14 cellular contexts compared by ENCODE assay signal in genomic region chr3:117589454-117589853, GRCh38.
DNase-seq lines count a peak whose midpoint lies in the region; ATAC-seq, FAIRE-seq and TF ChIP-seq lines count a peak whose summit lies in the region.
"Had no signal": no experiment of that assay in that cellular context is flagged by ENCODE, and none has a peak within 500 bp of the region (broad histone marks: within the 10 kb centered on the region; RNA-seq: fewer than 3 reads in every experiment).

No MANE protein-coding gene starts in this region.

- H3K4me3 Mint-ChIP-seq in CD14-positive monocyte: no peak overlapping the region
- H3K4me3 Mint-ChIP-seq: activated T-helper 1 cell treated with anti-CD3 and anti-CD28 coated beads, Interleukin-12 subunit alpha, Interleukin-12 subunit beta, Interleukin-2, Interleukin-4 antibody, amounts not matched to agents 30 ng/mL and 10 ng/mL and 1 ng/mL, durations not matched to agents 14 hours and 24 hours and 36 hours; IgD-negative memory B cell had no signal

- H3F3A ChIP-seq in smooth muscle cell (ENCODE audit: low read depth): peaks cover 5% of the 10 kb centered on the region

- TF ChIP-seq CTCF in bronchial epithelial cell (IDR thresholded peaks at IDR 0.05; ENCODE audit: insufficient read depth, low read length, severe bottlenecking) (no peak), smooth muscle cell (IDR thresholded peaks at IDR 0.05; ENCODE audit: borderline replicate concordance, insufficient read depth, poor library complexity, severe bottlenecking) (no peak), CD14-positive monocyte (IDR thresholded peaks at IDR 0.05) (no peak)

- peak overlapping the region; percentile 27 for H3K4me2 ChIP-seq in smooth muscle cell

- H3K27me3 ChIP-seq in bronchial epithelial cell (ENCODE audit: control insufficient read depth, insufficient read depth, low read length) (no peaks in the 10 kb centered on the region), smooth muscle cell (ENCODE audit: low read depth) (no peaks in the 10 kb centered on the region)

- no peak overlapping the region for H3K27ac ChIP-seq in smooth muscle cell (ENCODE audit: low read depth)

- no peaks in the 10 kb centered on the region for H3K79me2 ChIP-seq in smooth muscle cell (ENCODE audit: low read depth)

- ATAC-seq in HG02981 (IDR thresholded peaks at IDR 0.05; ENCODE audit: unreplicated experiment): no peak
- ATAC-seq: HCT116 had no signal

- no peaks in the 10 kb centered on the region for H3K36me3 Mint-ChIP-seq in CD14-positive monocyte
- H3K36me3 Mint-ChIP-seq: IgD-negative memory B cell had no signal

- H3K4me3 ChIP-seq in bronchial epithelial cell (ENCODE audit: low read depth, low read length): no peak overlapping the region
- H3K4me3 ChIP-seq in smooth muscle cell: no peak overlapping the region
- H3K4me3 ChIP-seq: lung had no signal

- WGBS in smooth muscle cell (ENCODE audit: low lambda C conversion rate): 79% methylated on average over 2 of the region's 2 CpGs

- no peaks in the 10 kb centered on the region for H4K20me1 ChIP-seq in smooth muscle cell (ENCODE audit: low read depth)

- H3K27ac Mint-ChIP-seq in CD14-positive monocyte: no peak overlapping the region
- H3K27ac Mint-ChIP-seq: activated T-helper 1 cell treated with anti-CD3 and anti-CD28 coated beads, Interleukin-12 subunit alpha, Interleukin-12 subunit beta, Interleukin-2, Interleukin-4 antibody, amounts not matched to agents 30 ng/mL and 10 ng/mL and 1 ng/mL, durations not matched to agents 14 hours and 24 hours and 36 hours; IgD-negative memory B cell had no signal

- no peak overlapping the region for H3K9ac ChIP-seq in smooth muscle cell (ENCODE audit: low read depth)

- H3K4me1 ChIP-seq in smooth muscle cell (ENCODE audit: low read depth): peaks cover 30% of the 10 kb centered on the region

- H2AFZ ChIP-seq in smooth muscle cell (ENCODE audit: low read depth): no peak overlapping the region

- no peaks in the 10 kb centered on the region for H3K4me1 Mint-ChIP-seq in CD14-positive monocyte
- H3K4me1 Mint-ChIP-seq: IgD-negative memory B cell had no signal

- H3K36me3 ChIP-seq in bronchial epithelial cell (ENCODE audit: control insufficient read depth, insufficient read depth, low read length): no peaks in the 10 kb centered on the region
- no peaks in the 10 kb centered on the region for H3K36me3 ChIP-seq in smooth muscle cell (ENCODE audit: low read depth)

- H3K9me3 ChIP-seq in smooth muscle cell (replicated peaks; ENCODE audit: low read depth): no peaks in the 10 kb centered on the region

- H3K27me3 Mint-ChIP-seq in CD14-positive monocyte (ENCODE audit: low read depth in 3 of 3): peaks cover 2 to 5% (median 2%) of the 10 kb centered on the region in 3 donors
- H3K27me3 Mint-ChIP-seq: IgD-negative memory B cell had no signal

- FAIRE-seq in bronchial epithelial cell (lab: Jason Lieb, UNC): no peak

- intact Hi-C loops in CD14-positive monocyte (cut with micrococcal nuclease): no loop called here

- peaks cover 0 to 2% (median 0%) of the 10 kb centered on the region in 7 donors for H3K9me3 Mint-ChIP-seq in CD14-positive monocyte
- H3K9me3 Mint-ChIP-seq: activated T-helper 1 cell treated with anti-CD3 and anti-CD28 coated beads, Interleukin-12 subunit alpha, Interleukin-12 subunit beta, Interleukin-2, Interleukin-4 antibody, amounts not matched to agents 30 ng/mL and 10 ng/mL and 1 ng/mL, durations not matched to agents 14 hours and 24 hours and 36 hours; IgD-negative memory B cell had no signal

- peak; percentile 13 for DNase-seq in NCI-H510A treated with DMSO at 0.1 percent for 48 hours (lab: John Stamatoyannopoulos, UW)
- no peak for DNase-seq in NCI-H510A (lab: John Stamatoyannopoulos, UW)
- DNase-seq in NCI-H2196 (lab: John Stamatoyannopoulos, UW; ENCODE audit: unreplicated experiment): peak; percentile 61
- peak; percentile 2 for DNase-seq in bronchial epithelial cell (ENCODE audit: low read depth)
- no peak for DNase-seq in smooth muscle cell (lab: John Stamatoyannopoulos, UW; ENCODE audit: unreplicated experiment)
- no peak for DNase-seq in kidney glomerular epithelial cell (lab: John Stamatoyannopoulos, UW)
- DNase-seq in CD14-positive monocyte (ENCODE audit: low spot score): no peak
- DNase-seq: 8988T; activated CD4-positive, alpha-beta T cell treated with anti-CD3 and anti-CD28 coated beads for 4 hours had no signal

Comparison
In these comparisons a context has a peak if more than half of its experiments do, and no peak if none do; other contexts are left out.
1. DNase-seq: peak in NCI-H510A treated with DMSO at 0.1 percent for 48 hours (single experiment), NCI-H2196 (single experiment) and bronchial epithelial cell (single experiment); none in NCI-H510A (single experiment), smooth muscle cell (single experiment), kidney glomerular epithelial cell (single experiment) and CD14-positive monocyte (single experiment).